25 cellular contexts compared by ENCODE assay signal in genomic region chr5:164383662-164384061, GRCh38.
"Had no signal": no experiment of that assay in that cellular context is flagged by ENCODE, and none has a peak within 500 bp of the region (broad histone marks: within the 10 kb centered on the region; RNA-seq: fewer than 3 reads in every experiment).

No MANE protein-coding gene starts in this region.

- H2AFZ ChIP-seq: hepatocyte had no signal

- FAIRE-seq: colon had no signal

- H3K4me2 ChIP-seq: hepatocyte had no signal

- H3K4me3 ChIP-seq: coronary artery, dorsolateral prefrontal cortex, esophagus squamous epithelium, gastroesophageal sphincter, heart left ventricle, hepatocyte, left lung, lower lobe of right lung, mucosa of descending colon had no signal

- H3K4me1 ChIP-seq: esophagus squamous epithelium, gastroesophageal sphincter, heart left ventricle, left lung, lower lobe of right lung had no signal

- ATAC-seq: esophagus mucosa, gastroesophageal sphincter, heart left ventricle, left cardiac atrium, left lung, left ventricle myocardium superior, lower lobe of right lung, mucosa of descending colon had no signal

- H3K27ac ChIP-seq: coronary artery, dorsolateral prefrontal cortex, epithelial cell of prostate, esophagus squamous epithelium, gastroesophageal sphincter, heart left ventricle, hepatocyte, left lung, lower lobe of right lung had no signal

- H3K36me3 ChIP-seq: esophagus squamous epithelium, gastroesophageal sphincter, heart left ventricle, left lung, lower lobe of right lung had no signal

- H3K27me3 ChIP-seq: dorsolateral prefrontal cortex, esophagus squamous epithelium, gastroesophageal sphincter, heart left ventricle, hepatocyte, left lung had no signal

- H3K79me2 ChIP-seq: hepatocyte had no signal

- DNase-seq: dermis blood vessel endothelial cell; dorsolateral prefrontal cortex; effector CD4-positive, alpha-beta T cell; effector memory CD4-positive, alpha-beta T cell; erythroblast; esophagus squamous epithelium; foreskin fibroblast; foreskin melanocyte; heart left ventricle; hypothalamus; immature natural killer cell; islet precursor cell; left cardiac atrium; left lung; left ventricle myocardium superior; lower lobe of right lung; mesenchymal stem cell; mucosa of descending colon; naive B cell had no signal
